In genomic region chr16:1791943-1792812, GRCh38 we compare ENCODE assay signal across 14 cellular contexts. TPM values are rescaled to one million over a fixed set of nuclear protein-coding genes. Genes with fewer than 3 reads are reported as not detected.
A peak's percentile ranks its signal among the peaks of the same experiment; 100 is the strongest.
DNase-seq lines count a peak whose midpoint lies in the region.
"Had no signal": no experiment of that assay in that cellular context is flagged by ENCODE, and none has a peak within 500 bp of the region (broad histone marks: within the 10 kb centered on the region; RNA-seq: fewer than 3 reads in every experiment).

No MANE protein-coding gene starts in this region.

- DNase-seq in Daoy (ENCODE audit: low read depth) (peak; percentile 0), left kidney (ENCODE audit: low read depth, low spot score) (peak; percentile 41), HUDEP-2 (lab: John Stamatoyannopoulos, UW; ENCODE audit: unreplicated experiment in 76 of 76) (no peak), NCI-H2227 treated with DMSO at 0.1 percent for 48 hours (lab: John Stamatoyannopoulos, UW) (no peak)
- DNase-seq: activated CD8-positive, alpha-beta T cell treated with anti-CD3 and anti-CD28 coated beads for 36 hours; activated naive CD4-positive, alpha-beta T cell treated with anti-CD3 and anti-CD28 coated beads for 36 hours; caudate nucleus; DMS 273 treated with DMSO at 0.1 percent for 48 hours; erythroblast; hypothalamus; mesenchymal stem cell; NCI-H2029; SIG-M5; stimulated activated naive B cell treated with anti-CD40 and anti-IgM and Interleukin-4, amounts not matched to agents 10 μg/mL and 1 μg/mL and 100 μg/mL, for 72 hours had no signal

RNA-seq across cellular contexts. Expression of gene IGFALS, which starts 1.3 kb away (rescaled TPM):
- total RNA-seq in Daoy (2014; rRNA removed; shearing (Covaris generic)), result not detected in 2 replicates
- total RNA-seq: activated CD8-positive, alpha-beta T cell treated with anti-CD3 and anti-CD28 coated beads for 36 hours; activated naive CD4-positive, alpha-beta T cell treated with anti-CD3 and anti-CD28 coated beads for 36 hours had no signal

RNA-seq across cellular contexts. Expression of gene NUBP2, which starts 9.4 kb away (rescaled TPM):
- 75.7 and 97.2 TPM in 2 replicates for total RNA-seq in Daoy (2014; rRNA removed; shearing (Covaris generic))

RNA-seq across cellular contexts. Expression of gene SPSB3, which starts 9.8 kb away (rescaled TPM):
- 20.2 and 21.7 TPM in 2 replicates for total RNA-seq in Daoy (2014; rRNA removed; shearing (Covaris generic))

RNA-seq across cellular contexts. Expression of gene MRPS34, which starts 19.2 kb away (rescaled TPM):
- total RNA-seq in Daoy (2014; rRNA removed; shearing (Covaris generic)), result 153 and 201 TPM in 2 replicates

RNA-seq across cellular contexts. Expression of gene EME2, which starts 19.6 kb away (rescaled TPM):
- 8.6 and 10.1 TPM in 2 replicates for total RNA-seq in Daoy (2014; rRNA removed; shearing (Covaris generic))

Comparison
In these comparisons a context has a peak if more than half of its experiments do, and no peak if none do; other contexts are left out.
1. DNase-seq: peak in Daoy (single experiment) and left kidney (single experiment); none in HUDEP-2 (0 of 76) and NCI-H2227 treated with DMSO at 0.1 percent for 48 hours (single experiment).